Comparison of ENCODE assay signal across 10 cellular contexts in genomic region chr4:36081185-36081584, GRCh38.
DNase-seq lines count a peak whose midpoint lies in the region; ATAC-seq and TF ChIP-seq lines count a peak whose summit lies in the region.
"Had no signal": no experiment of that assay in that cellular context is flagged by ENCODE, and none has a peak within 500 bp of the region (broad histone marks: within the 10 kb centered on the region; RNA-seq: fewer than 3 reads in every experiment).

No MANE protein-coding gene starts in this region.

- ATAC-seq in GM21367 (IDR thresholded peaks at IDR 0.05; ENCODE audit: unreplicated experiment) (peak; percentile 97), HG03066 (IDR thresholded peaks at IDR 0.05; ENCODE audit: low read depth, unreplicated experiment) (peak; percentile 99)

- no peaks in the 10 kb centered on the region for H3K9me3 Mint-ChIP-seq in activated CD4-positive, alpha-beta memory T cell treated with anti-CD3 and anti-CD28 coated beads for 36 hours
- no peaks in the 10 kb centered on the region for H3K9me3 Mint-ChIP-seq in activated CD4-positive, alpha-beta memory T cell treated with anti-CD3 and anti-CD28 coated beads, Interleukin-2, amount 10 ng/mL, durations not matched to agents 7 days and 5 days
- no peaks in the 10 kb centered on the region for H3K9me3 Mint-ChIP-seq in T-helper 2 cell treated with Interferon-gamma antibody and Interleukin-4, amounts not matched to agents 5 μg/mL and 100 μg/mL, for 36 hours
- H3K9me3 Mint-ChIP-seq in MCF 10A (ENCODE audit: unreplicated experiment), result no peaks in the 10 kb centered on the region

- no TSS peak for BruUV-seq in MCF 10A (replicated peaks; lab: Mats Ljungman, UMichigan)

- in situ Hi-C loops in G401 (cut with HindIII; ENCODE audit: low sequenced_read_pairs), result no loop called here

- POLR2A ChIA-PET in activated CD4-positive, alpha-beta memory T cell treated with anti-CD3 and anti-CD28 coated beads for 36 hours (lab: Charles Lee), result no interaction called here
- POLR2A ChIA-PET in activated CD4-positive, alpha-beta memory T cell treated with anti-CD3 and anti-CD28 coated beads, Interleukin-2, amount 10 ng/mL, durations not matched to agents 7 days and 5 days (lab: Charles Lee), result interaction anchor here (1.0 kb wide), 1 partner anchor 89 kb away, joined by 3 read pairs; no protein-coding TSS in a partner anchor
- POLR2A ChIA-PET in MCF 10A (lab: Yijun Ruan, JAX), result no interaction called here

- H3K27me3 Mint-ChIP-seq in activated CD4-positive, alpha-beta memory T cell treated with anti-CD3 and anti-CD28 coated beads for 36 hours, result no peaks in the 10 kb centered on the region
- H3K27me3 Mint-ChIP-seq in activated CD4-positive, alpha-beta memory T cell treated with anti-CD3 and anti-CD28 coated beads, Interleukin-2, amount 10 ng/mL, durations not matched to agents 7 days and 5 days, result no peaks in the 10 kb centered on the region
- no peaks in the 10 kb centered on the region for H3K27me3 Mint-ChIP-seq in T-helper 2 cell treated with Interferon-gamma antibody and Interleukin-4, amounts not matched to agents 5 μg/mL and 100 μg/mL, for 36 hours (ENCODE audit: low read depth)
- no peaks in the 10 kb centered on the region for H3K27me3 Mint-ChIP-seq in MCF 10A (ENCODE audit: insufficient read depth, unreplicated experiment)
- H3K27me3 Mint-ChIP-seq: progenitor cell of endocrine pancreas had no signal

- peak; percentile 37 for DNase-seq in activated CD4-positive, alpha-beta memory T cell treated with anti-CD3 and anti-CD28 coated beads for 36 hours
- DNase-seq in activated CD4-positive, alpha-beta memory T cell treated with anti-CD3 and anti-CD28 coated beads, Interleukin-2, amount 10 ng/mL, durations not matched to agents 7 days and 5 days, result no peak
- DNase-seq in T-helper 2 cell treated with Interferon-gamma antibody and Interleukin-4, amounts not matched to agents 5 μg/mL and 100 μg/mL, for 36 hours (ENCODE audit: low spot score), result peak; percentile 24
- DNase-seq in MCF 10A (ENCODE audit: unreplicated experiment) (no peak), G401 (ENCODE audit: low spot score) (no peak), SKM-1 (lab: John Stamatoyannopoulos, UW; ENCODE audit: unreplicated experiment) (no peak)
- DNase-seq: NCI-H82 had no signal

- H3K4me3 Mint-ChIP-seq in activated CD4-positive, alpha-beta memory T cell treated with anti-CD3 and anti-CD28 coated beads for 36 hours, result no peak overlapping the region
- H3K4me3 Mint-ChIP-seq in activated CD4-positive, alpha-beta memory T cell treated with anti-CD3 and anti-CD28 coated beads, Interleukin-2, amount 10 ng/mL, durations not matched to agents 7 days and 5 days, result no peak overlapping the region
- no peak overlapping the region for H3K4me3 Mint-ChIP-seq in T-helper 2 cell treated with Interferon-gamma antibody and Interleukin-4, amounts not matched to agents 5 μg/mL and 100 μg/mL, for 36 hours
- H3K4me3 Mint-ChIP-seq in MCF 10A (ENCODE audit: unreplicated experiment), result no peak overlapping the region

- H3K4me1 Mint-ChIP-seq in activated CD4-positive, alpha-beta memory T cell treated with anti-CD3 and anti-CD28 coated beads for 36 hours (ENCODE audit: low read depth), result peaks cover 7% of the 10 kb centered on the region
- peaks cover 6% of the 10 kb centered on the region for H3K4me1 Mint-ChIP-seq in activated CD4-positive, alpha-beta memory T cell treated with anti-CD3 and anti-CD28 coated beads, Interleukin-2, amount 10 ng/mL, durations not matched to agents 7 days and 5 days
- H3K4me1 Mint-ChIP-seq in T-helper 2 cell treated with Interferon-gamma antibody and Interleukin-4, amounts not matched to agents 5 μg/mL and 100 μg/mL, for 36 hours (ENCODE audit: low read depth), result peaks cover 5% of the 10 kb centered on the region
- H3K4me1 Mint-ChIP-seq in MCF 10A (ENCODE audit: insufficient read depth, unreplicated experiment), result no peaks in the 10 kb centered on the region

- CTCF ChIA-PET in activated CD4-positive, alpha-beta memory T cell treated with anti-CD3 and anti-CD28 coated beads for 36 hours (lab: Charles Lee), result no interaction called here
- CTCF ChIA-PET in activated CD4-positive, alpha-beta memory T cell treated with anti-CD3 and anti-CD28 coated beads, Interleukin-2, amount 10 ng/mL, durations not matched to agents 7 days and 5 days (lab: Charles Lee), result no interaction called here
- CTCF ChIA-PET in MCF 10A (lab: Yijun Ruan, JAX), result interaction anchor here (0.5 kb wide), 1 partner anchor 1243 kb away, joined by 4 read pairs; no protein-coding TSS in a partner anchor

- peaks cover 9% of the 10 kb centered on the region for H3K36me3 Mint-ChIP-seq in activated CD4-positive, alpha-beta memory T cell treated with anti-CD3 and anti-CD28 coated beads for 36 hours
- peaks cover 13% of the 10 kb centered on the region for H3K36me3 Mint-ChIP-seq in activated CD4-positive, alpha-beta memory T cell treated with anti-CD3 and anti-CD28 coated beads, Interleukin-2, amount 10 ng/mL, durations not matched to agents 7 days and 5 days (ENCODE audit: low read depth)
- peaks cover 7% of the 10 kb centered on the region for H3K36me3 Mint-ChIP-seq in T-helper 2 cell treated with Interferon-gamma antibody and Interleukin-4, amounts not matched to agents 5 μg/mL and 100 μg/mL, for 36 hours (ENCODE audit: low read depth)
- no peaks in the 10 kb centered on the region for H3K36me3 Mint-ChIP-seq in MCF 10A (ENCODE audit: insufficient read depth, unreplicated experiment)

- no peak overlapping the region for H3K27ac Mint-ChIP-seq in activated CD4-positive, alpha-beta memory T cell treated with anti-CD3 and anti-CD28 coated beads for 36 hours
- no peak overlapping the region for H3K27ac Mint-ChIP-seq in activated CD4-positive, alpha-beta memory T cell treated with anti-CD3 and anti-CD28 coated beads, Interleukin-2, amount 10 ng/mL, durations not matched to agents 7 days and 5 days
- no peak overlapping the region for H3K27ac Mint-ChIP-seq in T-helper 2 cell treated with Interferon-gamma antibody and Interleukin-4, amounts not matched to agents 5 μg/mL and 100 μg/mL, for 36 hours
- no peak overlapping the region for H3K27ac Mint-ChIP-seq in MCF 10A (ENCODE audit: low read depth, unreplicated experiment)
- H3K27ac Mint-ChIP-seq: progenitor cell of endocrine pancreas had no signal

- intact Hi-C loops in activated CD4-positive, alpha-beta memory T cell treated with anti-CD3 and anti-CD28 coated beads for 36 hours (cut with micrococcal nuclease), result loop anchor here (1.0 to 2.0 kb wide), 10 partner anchors 18 to 318 kb away; no protein-coding TSS in a partner anchor
- intact Hi-C loops in MCF 10A (cut with micrococcal nuclease), result no loop called here

- TF ChIP-seq CTCF in MCF 10A (IDR thresholded peaks at IDR 0.05; ENCODE audit: unreplicated experiment), result no peak

Comparison
In these comparisons a context has a peak if more than half of its experiments do, and no peak if none do; other contexts are left out.
1. DNase-seq: peak in activated CD4-positive, alpha-beta memory T cell treated with anti-CD3 and anti-CD28 coated beads for 36 hours (single experiment) and T-helper 2 cell treated with Interferon-gamma antibody and Interleukin-4, amounts not matched to agents 5 μg/mL and 100 μg/mL, for 36 hours (single experiment); none in activated CD4-positive, alpha-beta memory T cell treated with anti-CD3 and anti-CD28 coated beads, Interleukin-2, amount 10 ng/mL, durations not matched to agents 7 days and 5 days (single experiment), MCF 10A (single experiment), G401 (single experiment) and SKM-1 (single experiment).